ENCODE assay signal across 16 cellular contexts in genomic region chr17:59764292-59764741, GRCh38. TPM values are rescaled to one million over a fixed set of nuclear protein-coding genes. Genes with fewer than 3 reads are reported as not detected.
DNase-seq lines count a peak whose midpoint lies in the region; ATAC-seq and TF ChIP-seq lines count a peak whose summit lies in the region.
"Had no signal": no experiment of that assay in that cellular context is flagged by ENCODE, and none has a peak within 500 bp of the region (broad histone marks: within the 10 kb centered on the region; RNA-seq: fewer than 3 reads in every experiment).

No MANE protein-coding gene starts in this region.

- no peaks in the 10 kb centered on the region for H3K36me3 ChIP-seq in GM23248 (ENCODE audit: low read depth)
- H3K36me3 ChIP-seq in gastrocnemius medialis = peaks cover 0 to 8% of the 10 kb centered on the region in 2 donors

- peaks cover 57% of the 10 kb centered on the region for H3K36me3 Mint-ChIP-seq in activated CD8-positive, alpha-beta T cell treated with anti-CD3 and anti-CD28 coated beads, Interleukin-2, amount 10 ng/mL, durations not matched to agents 7 days and 5 days (ENCODE audit: low read depth)

- H3K27ac ChIP-seq in GM23248 = peak overlapping the region; percentile 95
- no peak overlapping the region for H3K27ac ChIP-seq in gastrocnemius medialis

- H3K27me3 Mint-ChIP-seq in activated CD8-positive, alpha-beta T cell treated with anti-CD3 and anti-CD28 coated beads, Interleukin-2, amount 10 ng/mL, durations not matched to agents 7 days and 5 days (ENCODE audit: low read depth) = no peaks in the 10 kb centered on the region
- H3K27me3 Mint-ChIP-seq: dendritic cell treated with granulocyte-macrophage colony-stimulating factor and Interleukin-4, amounts not matched to agents 40 ng/mL and 50 ng/mL, for 4 days had no signal

- peaks cover 46% of the 10 kb centered on the region for H3F3A ChIP-seq in GM23248 (ENCODE audit: insufficient read depth)

- in situ Hi-C loops in GM23248 (cut with MboI) (no loop called here), gastrocnemius medialis (cut with MboI; ENCODE audit: low sequenced_read_pairs in 4 of 4) (no loop called here)

- peaks cover 11% of the 10 kb centered on the region for H3K9me3 Mint-ChIP-seq in activated CD8-positive, alpha-beta T cell treated with anti-CD3 and anti-CD28 coated beads, Interleukin-2, amount 10 ng/mL, durations not matched to agents 7 days and 5 days (ENCODE audit: insufficient read depth)
- H3K9me3 Mint-ChIP-seq: dendritic cell treated with granulocyte-macrophage colony-stimulating factor and Interleukin-4, amounts not matched to agents 40 ng/mL and 50 ng/mL, for 4 days had no signal

- DNase-seq in A172 (ENCODE audit: low spot score) (peak; percentile 42), GM23248 (peak; percentile 48), fibroblast of mammary gland (ENCODE audit: low read depth) (peak; percentile 86), kidney glomerular epithelial cell (lab: John Stamatoyannopoulos, UW) (no peak), UCSD-AML1 (lab: John Stamatoyannopoulos, UW; ENCODE audit: unreplicated experiment) (no peak), NCI-H2196 (lab: John Stamatoyannopoulos, UW; ENCODE audit: unreplicated experiment) (no peak), gastrocnemius medialis (no peak)
- no peak for DNase-seq in activated CD8-positive, alpha-beta T cell treated with anti-CD3 and anti-CD28 coated beads, Interleukin-2, amount 10 ng/mL, durations not matched to agents 7 days and 5 days
- DNase-seq: activated gamma-delta T cell treated with Interleukin-2 at 50 U/mL for 16 hours; NCI-H1048; retina; RPMI8226; stimulated activated CD4-positive, alpha-beta T cell treated with anti-CD3 and anti-CD28 coated beads, Interleukin-4, amount 100 ng/mL, for 4 hours had no signal

- CTCF ChIA-PET in activated CD8-positive, alpha-beta T cell treated with anti-CD3 and anti-CD28 coated beads, Interleukin-2, amount 10 ng/mL, durations not matched to agents 7 days and 5 days (lab: Charles Lee) = interaction anchor here (0.7 to 5.0 kb wide), 5 partner anchors 10 to 18 kb away, joined by 3 to 40 read pairs (median 7); no protein-coding TSS in a partner anchor

- H3K4me1 ChIP-seq in GM23248 (ENCODE audit: insufficient read depth) = peaks cover 53% of the 10 kb centered on the region
- H3K4me1 ChIP-seq in gastrocnemius medialis = peaks cover 0 to 4% of the 10 kb centered on the region in 2 donors

- peak overlapping the region; percentile 78 for H3K9ac ChIP-seq in GM23248

- intact Hi-C loops in gastrocnemius medialis (cut with DNase I; ENCODE audit: low total_unique reads) = no loop called here

- peaks cover 42% of the 10 kb centered on the region for H3K4me1 Mint-ChIP-seq in activated CD8-positive, alpha-beta T cell treated with anti-CD3 and anti-CD28 coated beads, Interleukin-2, amount 10 ng/mL, durations not matched to agents 7 days and 5 days (ENCODE audit: low read depth)

- H3K9me3 ChIP-seq in GM23248 (ENCODE audit: low read depth) (no peaks in the 10 kb centered on the region), gastrocnemius medialis (no peaks in the 10 kb centered on the region)

- TF ChIP-seq CTCF in fibroblast of mammary gland (conservative IDR thresholded peaks at IDR 0.05; ENCODE audit: control insufficient read depth, insufficient read depth, low read depth, low read length) (no peak), gastrocnemius medialis (IDR thresholded peaks at IDR 0.05 in 4 of 5, conservative IDR thresholded peaks at IDR 0.05 in 1 of 5) (no peak)

- POLR2A ChIA-PET in activated CD8-positive, alpha-beta T cell treated with anti-CD3 and anti-CD28 coated beads, Interleukin-2, amount 10 ng/mL, durations not matched to agents 7 days and 5 days (lab: Charles Lee) = interaction anchor here (1.5 to 8.5 kb wide), 4 partner anchors 10 to 76 kb away, joined by 6 to 81 read pairs (median 16); no protein-coding TSS in a partner anchor

- WGBS in GM23248 (ENCODE audit: low coverage in 1 of 2, low lambda C conversion rate in 2 of 2, missing lambda C conversion rate in 2 of 2), 2 experiments = 71 to 73% methylated on average over 3 of the region's 3 CpGs

- ATAC-seq in activated CD8-positive, alpha-beta T cell treated with anti-CD3 and anti-CD28 coated beads, Interleukin-2, amount 10 ng/mL, durations not matched to agents 7 days and 5 days = no peak
- no peak for ATAC-seq in gastrocnemius medialis

- H3K4me3 Mint-ChIP-seq in activated CD8-positive, alpha-beta T cell treated with anti-CD3 and anti-CD28 coated beads, Interleukin-2, amount 10 ng/mL, durations not matched to agents 7 days and 5 days = no peak overlapping the region
- H3K4me3 Mint-ChIP-seq: CD14-positive monocyte; dendritic cell treated with granulocyte-macrophage colony-stimulating factor and Interleukin-4, amounts not matched to agents 40 ng/mL and 50 ng/mL, for 4 days had no signal

- peak overlapping the region; percentile 52 for H3K27ac Mint-ChIP-seq in activated CD8-positive, alpha-beta T cell treated with anti-CD3 and anti-CD28 coated beads, Interleukin-2, amount 10 ng/mL, durations not matched to agents 7 days and 5 days
- H3K27ac Mint-ChIP-seq: dendritic cell treated with granulocyte-macrophage colony-stimulating factor and Interleukin-4, amounts not matched to agents 40 ng/mL and 50 ng/mL, for 4 days had no signal

- H3K9me2 ChIP-seq in GM23248 (ENCODE audit: insufficient read depth) = no peaks in the 10 kb centered on the region

- no peaks in the 10 kb centered on the region for H4K20me1 ChIP-seq in GM23248 (ENCODE audit: insufficient read depth)

- no peak overlapping the region for H3K4me3 ChIP-seq in GM23248
- no peak overlapping the region for H3K4me3 ChIP-seq in fibroblast of mammary gland (ENCODE audit: control insufficient read depth, low read depth, low read length)
- H3K4me3 ChIP-seq in gastrocnemius medialis = no peak overlapping the region
- H3K4me3 ChIP-seq: HAP-1 had no signal

- H3K27me3 ChIP-seq in GM23248 (replicated peaks; ENCODE audit: insufficient read depth) (no peaks in the 10 kb centered on the region), gastrocnemius medialis (no peaks in the 10 kb centered on the region)

- no peak for TF ChIP-seq POLR2A in gastrocnemius medialis (IDR thresholded peaks at IDR 0.05)

- no peak overlapping the region for H2AFZ ChIP-seq in GM23248

- H3K4me2 ChIP-seq in GM23248 (ENCODE audit: unreplicated experiment) = peak overlapping the region; percentile 59

- peaks cover 54% of the 10 kb centered on the region for H3K79me2 ChIP-seq in GM23248 (ENCODE audit: insufficient read depth)

RNA-seq across cellular contexts. Expression of gene VMP1, which starts 56.9 kb away (rescaled TPM):
- 345 and 392 TPM in 2 replicates for total RNA-seq in A172 (2014; rRNA removed; shearing (Covaris generic))
- 214 and 216 TPM in 2 replicates for total RNA-seq in GM23248 (2014; rRNA removed; shearing (Covaris generic))
- polyA plus RNA-seq in GM23248 (2016; fragmentation: Nextera tagmentation; extraction: Ambion mirVana) = 120 and 134 TPM in 2 replicates
- 100 to 1,000 TPM; 122 to 123 TPM for total RNA-seq in activated CD8-positive, alpha-beta T cell treated with anti-CD3 and anti-CD28 coated beads, Interleukin-2, amount 10 ng/mL, durations not matched to agents 7 days and 5 days
- 10 to 100 TPM; 39.2 to 55.0 (median 48.4) TPM for total RNA-seq in gastrocnemius medialis

RNA-seq across cellular contexts. Expression of gene PTRH2, which starts 57.1 kb away (rescaled TPM):
- total RNA-seq in A172 (2014; rRNA removed; shearing (Covaris generic)) = 51.7 and 60.5 TPM in 2 replicates
- total RNA-seq in GM23248 (2014; rRNA removed; shearing (Covaris generic)) = 18.2 and 19.1 TPM in 2 replicates
- polyA plus RNA-seq in GM23248 (2016; fragmentation: Nextera tagmentation; extraction: Ambion mirVana) = 33.7 and 34.4 TPM in 2 replicates
- 10 to 100 TPM; 21.5 to 24.7 TPM for total RNA-seq in activated CD8-positive, alpha-beta T cell treated with anti-CD3 and anti-CD28 coated beads, Interleukin-2, amount 10 ng/mL, durations not matched to agents 7 days and 5 days
- total RNA-seq in gastrocnemius medialis = 10 to 100 TPM; 17.4 to 18.7 (median 18.1) TPM

Comparison
In these comparisons a context has a peak if more than half of its experiments do, and no peak if none do; other contexts are left out.
1. DNase-seq: peak in A172 (single experiment), GM23248 (single experiment) and fibroblast of mammary gland (single experiment); none in activated CD8-positive, alpha-beta T cell treated with anti-CD3 and anti-CD28 coated beads, Interleukin-2, amount 10 ng/mL, durations not matched to agents 7 days and 5 days (single experiment), kidney glomerular epithelial cell (single experiment), UCSD-AML1 (single experiment), NCI-H2196 (single experiment) and gastrocnemius medialis (0 of 2).